Comparison of ENCODE assay signal across 8 cellular contexts in the genomic region with DNA sequence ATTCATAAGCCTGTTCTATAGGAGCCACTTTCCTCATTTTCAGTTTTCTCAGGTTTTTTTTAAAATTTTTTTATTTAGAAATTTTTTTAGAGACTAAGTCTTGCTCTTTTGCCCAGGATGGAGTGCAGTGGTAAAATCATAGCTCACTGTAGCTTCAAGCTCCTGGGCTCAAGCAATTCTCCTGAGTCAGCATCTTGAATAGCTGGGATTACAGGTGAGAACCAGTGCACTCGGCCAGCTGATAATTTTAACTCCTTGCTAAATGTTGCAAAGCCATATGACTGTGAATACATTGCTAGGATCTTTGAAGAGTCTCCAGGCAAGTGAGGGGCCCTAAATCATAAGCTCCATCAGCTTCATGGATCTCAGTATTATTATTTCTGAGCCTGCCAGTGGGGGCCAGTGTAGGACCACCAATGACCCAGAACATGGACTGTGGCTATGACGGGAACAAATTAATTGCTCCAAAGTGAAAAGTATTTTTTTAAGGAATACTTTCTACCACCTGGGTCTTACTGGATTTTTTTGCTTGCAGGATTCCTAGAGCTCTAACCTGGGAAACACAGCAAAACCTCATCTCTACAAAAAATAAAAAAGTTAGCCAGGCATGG. TPM values are rescaled to one million over a fixed set of nuclear protein-coding genes. Genes with fewer than 3 reads are reported as not detected.
DNase-seq lines count a peak whose midpoint lies in the region; ATAC-seq and TF ChIP-seq lines count a peak whose summit lies in the region.

No MANE protein-coding gene starts in this region.

- peak in 1 of 4 donors; percentile 57 for ATAC-seq in heart left ventricle

- CTCF ChIA-PET in CD4-positive, alpha-beta memory T cell (lab: Charles Lee; ENCODE audit: partially characterized antibody), result interaction anchor here (1.3 kb wide), 1 partner anchor 18 kb away, joined by 7 read pairs; no protein-coding TSS in a partner anchor

- H3K27me3 ChIP-seq in heart left ventricle (peaks cover 0 to 4% (median 0%) of the 10 kb centered on the region in 9 donors), right atrium auricular region (no peaks in the 10 kb centered on the region), thyroid gland (no peaks in the 10 kb centered on the region)
- H3K27me3 ChIP-seq in CD4-positive, alpha-beta memory T cell (ENCODE audit: insufficient read depth, low read length), result no peaks in the 10 kb centered on the region

- DNase-seq in heart left ventricle, result no peak
- DNase-seq in right atrium auricular region (ENCODE audit: low spot score), result no peak
- DNase-seq in NCI-H69 (lab: John Stamatoyannopoulos, UW), result peak; percentile 61
- peak; percentile 30 to 40 for DNase-seq in dermis microvascular lymphatic vessel endothelial cell (ENCODE audit: low read depth in 2 of 2)
- DNase-seq in thyroid gland, result peak in 1 of 2 donors; percentile 30
- no peak for DNase-seq in activated CD4-positive, CD25-positive, alpha-beta regulatory T cell treated with anti-CD3 and anti-CD28 coated beads, Interleukin-2, amount 50 U/mL, for 72 hours
- no peak for DNase-seq in lower leg skin (ENCODE audit: low spot score in 2 of 2)
- DNase-seq in CD4-positive, alpha-beta memory T cell, result no peak

- H3K4me1 ChIP-seq in heart left ventricle (peaks cover 0 to 27% (median 0%) of the 10 kb centered on the region in 12 donors), right atrium auricular region (no peaks in the 10 kb centered on the region), thyroid gland (peaks cover 0 to 6% of the 10 kb centered on the region in 2 donors)
- no peaks in the 10 kb centered on the region for H3K4me1 ChIP-seq in CD4-positive, alpha-beta memory T cell (ENCODE audit: insufficient read depth, low read length)

- intact Hi-C loops in heart left ventricle (cut with DNase I), result loop anchor here in 6 of 10 donors (1.0 to 10.0 kb wide), 3 partner anchors 118 to 119 kb away; no protein-coding TSS in a partner anchor
- intact Hi-C loops in thyroid gland (cut with DNase I), result loop anchor here (10.0 kb wide), 1 partner anchor 119 kb away; no protein-coding TSS in a partner anchor
- intact Hi-C loops in lower leg skin (cut with DNase I; ENCODE audit: low total_unique reads), result no loop called here
- intact Hi-C loops in CD4-positive, alpha-beta memory T cell (cut with micrococcal nuclease), result no loop called here

- no peaks in the 10 kb centered on the region for H3K36me3 Mint-ChIP-seq in CD4-positive, alpha-beta memory T cell

- H3K4me3 ChIP-seq in heart left ventricle, result no peak overlapping the region
- no peak overlapping the region for H3K4me3 ChIP-seq in right atrium auricular region
- H3K4me3 ChIP-seq in thyroid gland (replicated peaks in 1 of 3), result no peak overlapping the region
- H3K4me3 ChIP-seq in lower leg skin (ENCODE audit: low read depth, poor library complexity, severe bottlenecking), result no peak overlapping the region
- H3K4me3 ChIP-seq in CD4-positive, alpha-beta memory T cell (ENCODE audit: low read length in 2 of 2), result no peak overlapping the region

- TF ChIP-seq CTCF in heart left ventricle (IDR thresholded peaks at IDR 0.05), result peak in 7 of 12 donors; percentile 14 to 25 (median 23)
- TF ChIP-seq CTCF in right atrium auricular region (IDR thresholded peaks at IDR 0.05), result peak in 1 of 2 donors; percentile 43
- peak in 4 of 6 experiments; percentile 19 to 64 (median 34) for TF ChIP-seq CTCF in thyroid gland (IDR thresholded peaks at IDR 0.05)
- no peak for TF ChIP-seq CTCF in lower leg skin (IDR thresholded peaks at IDR 0.05)

- no peak overlapping the region for H3K27ac Mint-ChIP-seq in CD4-positive, alpha-beta memory T cell

- 18 to 31% (median 25%) methylated on average over 2 of the region's 2 CpGs for WGBS in heart left ventricle, 4 donors
- 19 to 30% methylated on average over 2 of the region's 2 CpGs for WGBS in thyroid gland, 2 donors
- WGBS in lower leg skin, 2 donors, result 42 to 45% methylated on average over 2 of the region's 2 CpGs

- no peaks in the 10 kb centered on the region for H3K9me3 ChIP-seq in heart left ventricle
- no peaks in the 10 kb centered on the region for H3K9me3 ChIP-seq in right atrium auricular region
- H3K9me3 ChIP-seq in thyroid gland, result no peaks in the 10 kb centered on the region
- H3K9me3 ChIP-seq in CD4-positive, alpha-beta memory T cell (ENCODE audit: control insufficient read depth in 1 of 2, low read length in 2 of 2), result no peaks in the 10 kb centered on the region

- no peak for TF ChIP-seq POLR2A in heart left ventricle (IDR thresholded peaks at IDR 0.05)
- no peak for TF ChIP-seq POLR2A in thyroid gland (IDR thresholded peaks at IDR 0.05)
- no peak for TF ChIP-seq POLR2A in lower leg skin (IDR thresholded peaks at IDR 0.05)

- no peaks in the 10 kb centered on the region for H3K36me3 ChIP-seq in heart left ventricle
- no peaks in the 10 kb centered on the region for H3K36me3 ChIP-seq in right atrium auricular region
- H3K36me3 ChIP-seq in thyroid gland, result no peaks in the 10 kb centered on the region
- H3K36me3 ChIP-seq in CD4-positive, alpha-beta memory T cell (ENCODE audit: insufficient read depth, low read length), result no peaks in the 10 kb centered on the region

- peaks cover 2 to 8% (median 6%) of the 10 kb centered on the region in 4 donors for H3K4me1 Mint-ChIP-seq in CD4-positive, alpha-beta memory T cell

- H3K4me3 Mint-ChIP-seq in CD4-positive, alpha-beta memory T cell, result no peak overlapping the region

- H3K9me3 Mint-ChIP-seq in CD4-positive, alpha-beta memory T cell, result no peaks in the 10 kb centered on the region

- H3K27ac ChIP-seq in heart left ventricle, result no peak overlapping the region
- no peak overlapping the region for H3K27ac ChIP-seq in right atrium auricular region
- H3K27ac ChIP-seq in thyroid gland, result no peak overlapping the region
- no peak overlapping the region for H3K27ac ChIP-seq in CD4-positive, alpha-beta memory T cell (ENCODE audit: low read depth, low read length)

- POLR2A ChIA-PET in CD4-positive, alpha-beta memory T cell (lab: Charles Lee; ENCODE audit: partially characterized antibody), result interaction anchor here (2.1 kb wide), 1 partner anchor 14 kb away, joined by 12 read pairs; the partner anchor contains the start of gene HSPA5

- H3K27me3 Mint-ChIP-seq in CD4-positive, alpha-beta memory T cell, result no peaks in the 10 kb centered on the region

RNA-seq across cellular contexts. Expression of gene GAPVD1, which starts 5.7 kb away (rescaled TPM):
- 10 to 100 TPM; 25.9 to 45.5 (median 32.7) TPM for total RNA-seq in heart left ventricle
- polyA plus RNA-seq in heart left ventricle, result 10 to 100 TPM in 1 of 2 donors, 1 to 10 TPM in 1; 7.2 to 18.6 TPM
- total RNA-seq in right atrium auricular region, result 10 to 100 TPM; 26.0 to 30.5 TPM
- 44.0 and 59.7 TPM in 2 replicates for total RNA-seq in dermis microvascular lymphatic vessel endothelial cell
- 100 to 1,000 TPM in 2 of 4 donors, 10 to 100 TPM in 2; 92.6 to 140 (median 104) TPM for total RNA-seq in thyroid gland
- 10 to 100 TPM; 50.9 to 79.0 (median 53.4) TPM for total RNA-seq in lower leg skin
- total RNA-seq in CD4-positive, alpha-beta memory T cell, result 10 to 100 TPM; 67.8 to 76.4 TPM
- polyA plus RNA-seq in CD4-positive, alpha-beta memory T cell, result 10 to 100 TPM; 45.6 to 59.2 TPM

RNA-seq across cellular contexts. Expression of gene HSPA5, which starts 14.7 kb away (rescaled TPM):
- total RNA-seq in heart left ventricle (100 to 1,000 TPM; 110 to 383 (median 242) TPM), right atrium auricular region (100 to 1,000 TPM; 128 to 162 TPM), dermis microvascular lymphatic vessel endothelial cell (99.9 and 138 TPM in 2 replicates), thyroid gland (100 to 1,000 TPM; 202 to 921 (median 592) TPM), lower leg skin (10 to 100 TPM; 55.9 to 72.3 (median 65.7) TPM)
- polyA plus RNA-seq in heart left ventricle, result 1,000 to 10,000 TPM in 1 of 2 donors, 10 to 100 TPM in 1; 89.2 to 1,101 TPM
- 100 to 1,000 TPM; 147 to 154 TPM for total RNA-seq in CD4-positive, alpha-beta memory T cell
- polyA plus RNA-seq in CD4-positive, alpha-beta memory T cell, result 100 to 1,000 TPM; 194 to 253 TPM

RNA-seq across cellular contexts. Expression of gene RABEPK, which starts 55.5 kb away (rescaled TPM):
- total RNA-seq in heart left ventricle, result 10 to 100 TPM in 5 of 9 donors, 1 to 10 TPM in 4; 7.4 to 12.2 (median 10.6) TPM
- 10 to 100 TPM in 1 of 2 donors, 1 to 10 TPM in 1; 8.5 to 31.1 TPM for polyA plus RNA-seq in heart left ventricle
- total RNA-seq in right atrium auricular region, result 10 to 100 TPM in 1 of 2 donors, 1 to 10 TPM in 1; 7.5 to 12.1 TPM
- total RNA-seq in dermis microvascular lymphatic vessel endothelial cell, result 18.0 and 21.6 TPM in 2 replicates
- 10 to 100 TPM; 11.0 to 17.3 (median 15.4) TPM for total RNA-seq in thyroid gland
- total RNA-seq in lower leg skin, result 10 to 100 TPM; 12.3 to 17.9 (median 14.1) TPM
- total RNA-seq in CD4-positive, alpha-beta memory T cell, result 10 to 100 TPM; 12.2 to 13.5 TPM
- 10 to 100 TPM; 35.9 to 43.3 TPM for polyA plus RNA-seq in CD4-positive, alpha-beta memory T cell

Comparison
In these comparisons a context has a peak if more than half of its experiments do, and no peak if none do; other contexts are left out.
1. DNase-seq: peak in NCI-H69 (single experiment) and dermis microvascular lymphatic vessel endothelial cell (2 of 2); none in heart left ventricle (0 of 5), right atrium auricular region (single experiment), activated CD4-positive, CD25-positive, alpha-beta regulatory T cell treated with anti-CD3 and anti-CD28 coated beads, Interleukin-2, amount 50 U/mL, for 72 hours (single experiment), lower leg skin (0 of 2) and CD4-positive, alpha-beta memory T cell (0 of 5).
2. CTCF ChIP-seq: peak in heart left ventricle (7 of 12) and thyroid gland (4 of 6); none in lower leg skin (0 of 3).
3. intact Hi-C loops: an anchor here in heart left ventricle (1.0 to 10.0 kb wide) and thyroid gland (10.0 kb wide); none called in lower leg skin and CD4-positive, alpha-beta memory T cell.